11 cellular contexts compared by ENCODE assay signal in genomic region chr5:6652025-6652424, GRCh38. TPM values are rescaled to one million over a fixed set of nuclear protein-coding genes. Genes with fewer than 3 reads are reported as not detected.
DNase-seq lines count a peak whose midpoint lies in the region; ATAC-seq and FAIRE-seq lines count a peak whose summit lies in the region.
"Had no signal": no experiment of that assay in that cellular context is flagged by ENCODE, and none has a peak within 500 bp of the region (broad histone marks: within the 10 kb centered on the region; RNA-seq: fewer than 3 reads in every experiment).

No MANE protein-coding gene starts in this region.

- H3K9me3 ChIP-seq in trophoblast cell (ENCODE audit: insufficient read depth, low read depth, low read length) = peaks cover 2% of the 10 kb centered on the region
- no peaks in the 10 kb centered on the region for H3K9me3 ChIP-seq in small intestine (ENCODE audit: control insufficient read depth, low read depth)

- no peak overlapping the region for H2BK120ac ChIP-seq in trophoblast cell (ENCODE audit: insufficient read depth, low read length, poor library complexity)

- no peak overlapping the region for H2AK5ac ChIP-seq in trophoblast cell (ENCODE audit: low read length)

- H3K79me2 ChIP-seq in trophoblast cell (ENCODE audit: control insufficient read depth, insufficient read depth, low read length, poor library complexity) = no peaks in the 10 kb centered on the region

- H3K18ac ChIP-seq in trophoblast cell (ENCODE audit: low read length) = no peak overlapping the region

- peak overlapping the region; percentile 0 for H3K9ac ChIP-seq in trophoblast cell (ENCODE audit: low read length)

- H3K36me3 ChIP-seq in trophoblast cell (ENCODE audit: control insufficient read depth in 1 of 2, insufficient read depth in 2 of 2, low read length in 2 of 2) (peaks cover 9 to 10% of the 10 kb centered on the region in 2 experiments), small intestine (ENCODE audit: control insufficient read depth in 2 of 2, insufficient read depth in 2 of 2, low read length in 2 of 2) (peaks cover 5 to 7% of the 10 kb centered on the region in 2 donors)

- H3K4ac ChIP-seq in trophoblast cell (ENCODE audit: low read depth, low read length) = no peak overlapping the region

- no peak overlapping the region for H3K14ac ChIP-seq in trophoblast cell (ENCODE audit: low read length)

- H3K4me3 ChIP-seq in trophoblast cell (ENCODE audit: low read depth, low read length) (no peak overlapping the region), small intestine (ENCODE audit: low read depth in 1 of 2, low read length in 2 of 2) (no peak overlapping the region)

- H3K79me1 ChIP-seq in trophoblast cell (ENCODE audit: low read length) = no peaks in the 10 kb centered on the region

- H3K4me1 ChIP-seq in trophoblast cell (ENCODE audit: control insufficient read depth in 1 of 2, insufficient read depth in 2 of 2, low read length in 2 of 2) = no peaks in the 10 kb centered on the region
- no peaks in the 10 kb centered on the region for H3K4me1 ChIP-seq in small intestine (ENCODE audit: control insufficient read depth in 2 of 2, insufficient read depth in 1 of 2, low read depth in 1 of 2, low read length in 1 of 2)

- no peak overlapping the region for H2BK5ac ChIP-seq in trophoblast cell (ENCODE audit: low read depth, low read length, poor library complexity)

- DNase-seq in trophoblast cell (no peak), T-helper 9 cell (no peak), small intestine (no peak), glomerular visceral epithelial cell (ENCODE audit: extremely low spot score) (no peak), NCI-H510A treated with DMSO at 0.1 percent for 48 hours (lab: John Stamatoyannopoulos, UW) (no peak)

- no peaks in the 10 kb centered on the region for H3K27me3 ChIP-seq in trophoblast cell (ENCODE audit: insufficient read depth, low read length)
- no peaks in the 10 kb centered on the region for H3K27me3 ChIP-seq in small intestine (ENCODE audit: control insufficient read depth in 2 of 2, insufficient read depth in 2 of 2, low read length in 2 of 2)

- H2AFZ ChIP-seq in trophoblast cell (ENCODE audit: insufficient read depth, low read length, poor library complexity) = no peak overlapping the region

- no peak overlapping the region for H3K4me2 ChIP-seq in trophoblast cell (ENCODE audit: low read length)

- H4K12ac ChIP-seq in trophoblast cell (ENCODE audit: low read depth, low read length) = no peak overlapping the region

- WGBS in trophoblast cell (ENCODE audit: extremely low coverage, insufficient coverage, insufficient read length) = no CpG with 5 or more reads among the region's 6 CpGs
- 76 to 91% (median 88%) methylated on average over 6 of the region's 6 CpGs for WGBS in small intestine, 3 donors

- H4K8ac ChIP-seq in trophoblast cell (ENCODE audit: low read depth, low read length) = no peak overlapping the region

- peak; percentile 94 for ATAC-seq in GM19023 (IDR thresholded peaks at IDR 0.05; ENCODE audit: unreplicated experiment)
- ATAC-seq in HG02623 (IDR thresholded peaks at IDR 0.05; ENCODE audit: unreplicated experiment) = peak; percentile 84
- peak; percentile 86 for ATAC-seq in HG03520 (IDR thresholded peaks at IDR 0.05; ENCODE audit: unreplicated experiment)
- ATAC-seq: SK-N-SH treated with all-trans-retinoic acid at 6 μM for 48 hours had no signal

- H4K91ac ChIP-seq in trophoblast cell (ENCODE audit: low read depth, low read length) = no peak overlapping the region

- no peak overlapping the region for H2BK12ac ChIP-seq in trophoblast cell (ENCODE audit: low read length)

- H3K23ac ChIP-seq in trophoblast cell (ENCODE audit: low read length) = no peak overlapping the region

- no peak for FAIRE-seq in small intestine (lab: Jason Lieb, UNC)
- FAIRE-seq: bronchial epithelial cell had no signal

- H3K27ac ChIP-seq in trophoblast cell (ENCODE audit: low read depth, low read length) (no peak overlapping the region), small intestine (ENCODE audit: low read depth in 1 of 2, low read length in 1 of 2) (no peak overlapping the region)
- H3K27ac ChIP-seq: HL-60 had no signal

RNA-seq across cellular contexts. Expression of gene SRD5A1, which starts 18.8 kb away (rescaled TPM):
- 8.9 and 9.3 TPM in 2 replicates for polyA plus RNA-seq in trophoblast cell (2013)
- 10 to 100 TPM in 2 of 3 donors, 1 to 10 TPM in 1; 9.2 to 16.6 (median 14.5) TPM for polyA plus RNA-seq in small intestine

RNA-seq across cellular contexts. Expression of gene NSUN2, which starts 19.2 kb away (rescaled TPM):
- polyA plus RNA-seq in trophoblast cell (2013) = 34.2 and 36.1 TPM in 2 replicates
- 10 to 100 TPM; 36.5 to 45.7 (median 41.9) TPM for polyA plus RNA-seq in small intestine
